Comparison of ENCODE assay signal across 1 cellular context in genomic region chr1:218284917-218285635, GRCh38.
TF ChIP-seq lines count a peak whose summit lies in the region.

TSS of gene RRP15 (plus strand) at chr1:218285293. CDS start at chr1:218285317, 24 bp downstream.

TF ChIP-seq in K562, 482 proteins besides CTCF, POLR2A, EP300 and RAD21 (continued from another document and continues in another):
- 0 out of 2 replicates have a peak, but pooled peaks have one; percentile 26 for TF ChIP-seq REST (CRISPR knock-in tag; IDR thresholded peaks at IDR 0.05; ENCODE audit: low read depth)
- peak; percentile 71 to 76 for TF ChIP-seq MAZ (CRISPR knock-in tag; conservative IDR thresholded peaks at IDR 0.05 in 1 of 2, IDR thresholded peaks at IDR 0.05 in 1 of 2)
- TF ChIP-seq RNF2 (IDR thresholded peaks at IDR 0.05): peak; percentile 88; the same call in 1 of the 2 replicates
- TF ChIP-seq HMGN3 (IDR thresholded peaks at IDR 0.05; ENCODE audit: borderline replicate concordance, extremely low read depth, insufficient read length, low read depth, low read length): peak; percentile 67
- no peak for TF ChIP-seq POLR2AphosphoS2 (IDR thresholded peaks at IDR 0.05; ENCODE audit: low read length)
- TF ChIP-seq LARP7 (IDR thresholded peaks at IDR 0.05): peak; percentile 80; the same call in 1 of the 2 replicates
- no peak for TF ChIP-seq ZNF146 (CRISPR knock-in tag; IDR thresholded peaks at IDR 0.05; ENCODE audit: unreplicated experiment)
- TF ChIP-seq ZNF174 (CRISPR knock-in tag; IDR thresholded peaks at IDR 0.05): 0 out of 2 replicates have a peak, but pooled peaks have one; percentile 31
- TF ChIP-seq ZNF75A (CRISPR knock-in tag; IDR thresholded peaks at IDR 0.05): peak; percentile 23; the same call in 1 of the 2 replicates
- no peak; the same call in 1 of the 2 replicates for TF ChIP-seq CTBP1 (IDR thresholded peaks at IDR 0.05; ENCODE audit: borderline replicate concordance)
- TF ChIP-seq SAFB2 (IDR thresholded peaks at IDR 0.05; ENCODE audit: borderline replicate concordance, low read depth, low read length, severe bottlenecking): no peak
- no peak for TF ChIP-seq ARID3B (CRISPR knock-in tag; IDR thresholded peaks at IDR 0.05; ENCODE audit: borderline replicate concordance)
- peak; percentile 90; the same call in 1 of the 2 replicates for TF ChIP-seq TGIF2 (CRISPR knock-in tag; IDR thresholded peaks at IDR 0.05)
- peak; percentile 38 for TF ChIP-seq TFE3 (CRISPR knock-in tag; IDR thresholded peaks at IDR 0.05)
- TF ChIP-seq KLF6 (CRISPR knock-in tag; IDR thresholded peaks at IDR 0.05; ENCODE audit: borderline replicate concordance): peak; percentile 91
- TF ChIP-seq ELK1 (CRISPR knock-in tag; IDR thresholded peaks at IDR 0.05): no peak
- TF ChIP-seq KDM5B (IDR thresholded peaks at IDR 0.05; ENCODE audit: insufficient replicate concordance, low read depth, low read length): peak; percentile 86
- TF ChIP-seq FOXO4 (CRISPR knock-in tag; IDR thresholded peaks at IDR 0.05): no peak
- no peak for TF ChIP-seq ATF2 (CRISPR knock-in tag; IDR thresholded peaks at IDR 0.05)
- no peak for TF ChIP-seq ZNF79 (CRISPR knock-in tag; IDR thresholded peaks at IDR 0.05; ENCODE audit: low read depth)
- no peak for TF ChIP-seq CREBBP (IDR thresholded peaks at IDR 0.05; ENCODE audit: low read depth, low read length)
- no peak; the same call in 1 of the 2 replicates for TF ChIP-seq ZFX (CRISPR knock-in tag; IDR thresholded peaks at IDR 0.05)
- TF ChIP-seq ZNF398 (CRISPR knock-in tag; IDR thresholded peaks at IDR 0.05): no peak
- peak; percentile 60; the same call in 1 of the 2 replicates for TF ChIP-seq MITF (IDR thresholded peaks at IDR 0.05)
- 0 out of 4 replicates have a peak, but pooled peaks have one; percentile 14 to 17 for TF ChIP-seq NRF1 (conservative IDR thresholded peaks at IDR 0.05 in 1 of 2, IDR thresholded peaks at IDR 0.05 in 1 of 2)
- peak; percentile 85 for TF ChIP-seq POLR2G (IDR thresholded peaks at IDR 0.05; ENCODE audit: low read depth, low read length)
- TF ChIP-seq ZHX1 (conservative IDR thresholded peaks at IDR 0.05; ENCODE audit: low read length): 0 out of 2 replicates have a peak, but pooled peaks have one; percentile 43
- TF ChIP-seq SMAD1 (IDR thresholded peaks at IDR 0.05; ENCODE audit: low read depth, low read length, partially characterized antibody): peak; percentile 62
- TF ChIP-seq ZNF76 (CRISPR knock-in tag; IDR thresholded peaks at IDR 0.05; ENCODE audit: borderline replicate concordance): 0 out of 2 replicates have a peak, but pooled peaks have one; percentile 31
- no peak for TF ChIP-seq HOMEZ (CRISPR knock-in tag; IDR thresholded peaks at IDR 0.05)
- no peak; the same call in 1 of the 2 replicates for TF ChIP-seq SMARCE1 (IDR thresholded peaks at IDR 0.05)
- 0 out of 2 replicates have a peak, but pooled peaks have one; percentile 10 for TF ChIP-seq TCF3 (CRISPR knock-in tag; IDR thresholded peaks at IDR 0.05)
- peak; percentile 76 for TF ChIP-seq ELF1 (tag; IDR thresholded peaks at IDR 0.05)
- no peak for TF ChIP-seq ATF1 (CRISPR knock-in tag; IDR thresholded peaks at IDR 0.05)
- TF ChIP-seq ATF1 (tag; IDR thresholded peaks at IDR 0.05): peak; percentile 83
- no peak for TF ChIP-seq THRA (IDR thresholded peaks at IDR 0.05)
- TF ChIP-seq ZNF23 (CRISPR knock-in tag; IDR thresholded peaks at IDR 0.05): no peak
- TF ChIP-seq STAT5A (IDR thresholded peaks at IDR 0.05; ENCODE audit: borderline replicate concordance, low read length): peak; percentile 63; the same call in 1 of the 2 replicates
